In genomic region chr17:61567045-61567802, GRCh38 we compare ENCODE assay signal across 1 cellular context.
TF ChIP-seq lines count a peak whose summit lies in the region.

No MANE protein-coding gene starts in this region.

TF ChIP-seq in SK-N-SH treated with all-trans-retinoic acid at 6 μM for 48 hours, 23 proteins besides CTCF, POLR2A, EP300 and RAD21 (continued from another document):
- TF ChIP-seq, protein P1, sequence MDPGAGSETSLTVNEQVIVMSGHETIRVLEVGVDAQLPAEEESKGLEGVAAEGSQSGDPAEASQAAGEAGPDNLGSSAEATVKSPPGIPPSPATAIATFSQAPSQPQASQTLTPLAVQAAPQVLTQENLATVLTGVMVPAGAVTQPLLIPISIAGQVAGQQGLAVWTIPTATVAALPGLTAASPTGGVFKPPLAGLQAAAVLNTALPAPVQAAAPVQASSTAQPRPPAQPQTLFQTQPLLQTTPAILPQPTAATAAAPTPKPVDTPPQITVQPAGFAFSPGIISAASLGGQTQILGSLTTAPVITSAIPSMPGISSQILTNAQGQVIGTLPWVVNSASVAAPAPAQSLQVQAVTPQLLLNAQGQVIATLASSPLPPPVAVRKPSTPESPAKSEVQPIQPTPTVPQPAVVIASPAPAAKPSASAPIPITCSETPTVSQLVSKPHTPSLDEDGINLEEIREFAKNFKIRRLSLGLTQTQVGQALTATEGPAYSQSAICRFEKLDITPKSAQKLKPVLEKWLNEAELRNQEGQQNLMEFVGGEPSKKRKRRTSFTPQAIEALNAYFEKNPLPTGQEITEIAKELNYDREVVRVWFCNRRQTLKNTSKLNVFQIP (CRISPR knock-in tag; IDR thresholded peaks at IDR 0.05; ENCODE audit: borderline replicate concordance, low read depth), result no peak
- TF ChIP-seq TOX (CRISPR knock-in tag; IDR thresholded peaks at IDR 0.05; ENCODE audit: borderline replicate concordance), result no peak
- no peak for TF ChIP-seq CSDC2 (CRISPR knock-in tag; IDR thresholded peaks at IDR 0.05)
- TF ChIP-seq ZFP3 (CRISPR knock-in tag; IDR thresholded peaks at IDR 0.05), result no peak
